In genomic region chr4:88291003-88291402, GRCh38 we compare ENCODE assay signal across 10 cellular contexts. TPM values are rescaled to one million over a fixed set of nuclear protein-coding genes. Genes with fewer than 3 reads are reported as not detected.
A peak's percentile ranks its signal among the peaks of the same experiment; 100 is the strongest.
DNase-seq lines count a peak whose midpoint lies in the region; ATAC-seq and TF ChIP-seq lines count a peak whose summit lies in the region.
"Had no signal": no experiment of that assay in that cellular context is flagged by ENCODE, and none has a peak within 500 bp of the region (broad histone marks: within the 10 kb centered on the region; RNA-seq: fewer than 3 reads in every experiment).

No MANE protein-coding gene starts in this region.

- H3K9me3 ChIP-seq in osteoblast (ENCODE audit: low read depth, low read length): no peaks in the 10 kb centered on the region

- ATAC-seq in foreskin keratinocyte (peak; percentile 74), HG03342 (IDR thresholded peaks at IDR 0.05; ENCODE audit: unreplicated experiment) (no peak), HG03095 (IDR thresholded peaks at IDR 0.05; ENCODE audit: unreplicated experiment) (no peak)
- ATAC-seq: WTC11 had no signal

- DNase-seq in EH (ENCODE audit: low read depth): peak; percentile 25
- peak; percentile 16 for DNase-seq in SK-N-DZ (ENCODE audit: low spot score)
- peak in 1 of 2 donors; percentile 20 for DNase-seq in foreskin keratinocyte
- peak; percentile 62 for DNase-seq in osteoblast (ENCODE audit: insufficient read length, low spot score, missing footprints)
- DNase-seq in T-helper 1 cell: no peak
- DNase-seq in D341Med (ENCODE audit: low spot score): no peak
- DNase-seq: NCI-H187 treated with DMSO at 0.1 percent for 48 hours had no signal

- H4K20me1 ChIP-seq in osteoblast (ENCODE audit: insufficient read depth, low read length): no peaks in the 10 kb centered on the region

- peak overlapping the region; percentile 70 for H3K4me2 ChIP-seq in osteoblast (ENCODE audit: insufficient read depth, low read length)

- no peaks in the 10 kb centered on the region for H3K36me3 ChIP-seq in osteoblast (ENCODE audit: insufficient read depth, low read length)

- H3K79me2 ChIP-seq in osteoblast (ENCODE audit: insufficient read depth, low read length): no peaks in the 10 kb centered on the region

- no peak overlapping the region for H3K4me3 ChIP-seq in osteoblast (ENCODE audit: insufficient read depth, low read length)

- no peaks in the 10 kb centered on the region for H3K27me3 ChIP-seq in foreskin keratinocyte
- H3K27me3 ChIP-seq in osteoblast (ENCODE audit: insufficient read depth, low read length): no peaks in the 10 kb centered on the region

- no peak for TF ChIP-seq CTCF in foreskin keratinocyte (conservative IDR thresholded peaks at IDR 0.05)
- TF ChIP-seq CTCF in osteoblast (IDR thresholded peaks at IDR 0.05; ENCODE audit: extremely low read depth, low read depth, low read length): no peak

- peak overlapping the region; percentile 48 for H2AFZ ChIP-seq in osteoblast (ENCODE audit: low read length)

- H3K4me1 ChIP-seq in foreskin keratinocyte (no peaks in the 10 kb centered on the region), osteoblast (ENCODE audit: insufficient read depth, low read length) (no peaks in the 10 kb centered on the region)

- H3K27ac ChIP-seq in foreskin keratinocyte (no peak overlapping the region), osteoblast (ENCODE audit: low read depth, low read length) (no peak overlapping the region)

RNA-seq across cellular contexts. Expression of gene PPM1K, which starts 6.6 kb away (rescaled TPM):
- polyA plus RNA-seq in SK-N-DZ (2014; cell fraction: cytosol; rRNA removed): 7.2 and 10.2 TPM in 2 replicates
- polyA plus RNA-seq in SK-N-DZ (2014; cell fraction: nucleus; rRNA removed): 7.2 and 9.0 TPM in 2 replicates
- total RNA-seq in foreskin keratinocyte (11.1 and 11.3 TPM in 2 replicates), osteoblast (21.0 and 21.2 TPM in 2 replicates)
- polyA plus RNA-seq in foreskin keratinocyte: 3.1 and 3.3 TPM in 2 replicates

Comparison
In these comparisons a context has a peak if more than half of its experiments do, and no peak if none do; other contexts are left out.
1. DNase-seq: peak in EH (single experiment), SK-N-DZ (single experiment) and osteoblast (single experiment); none in T-helper 1 cell (0 of 5) and D341Med (single experiment).